1 cellular context compared by ENCODE assay signal in the genomic region with DNA sequence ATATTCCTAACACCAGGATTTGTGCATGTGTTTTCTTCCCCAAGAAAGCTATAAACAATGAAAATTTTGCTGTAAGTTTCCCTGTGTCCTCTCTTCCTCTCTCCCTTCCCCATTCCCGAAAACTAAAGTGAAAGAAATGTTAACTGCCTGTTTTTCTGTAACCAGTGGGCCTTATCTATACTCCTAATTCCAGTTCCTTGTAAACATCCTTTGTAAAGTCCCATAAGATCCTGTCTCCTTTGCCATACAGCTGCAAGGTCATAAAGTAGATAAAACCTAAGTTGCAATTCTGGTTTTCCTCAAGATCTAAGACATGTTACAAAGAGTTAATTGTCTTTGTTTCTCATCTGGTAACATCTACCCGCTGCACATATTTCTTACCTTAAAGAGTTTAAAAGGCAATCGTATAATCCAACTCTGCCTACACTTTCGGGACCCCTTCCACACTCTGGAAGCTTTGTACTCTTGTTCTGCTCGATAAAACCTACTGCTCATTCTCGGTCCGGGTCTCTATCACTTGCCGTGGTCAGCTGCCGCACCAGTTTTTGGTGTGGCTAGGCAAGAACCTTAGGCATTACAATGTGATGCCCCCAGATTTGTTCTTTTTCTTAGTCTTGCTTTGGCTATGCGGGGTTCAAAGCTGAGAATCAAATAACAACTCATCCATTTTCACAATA.
TF ChIP-seq lines count a peak whose summit lies in the region.

No MANE protein-coding gene starts in this region.

TF ChIP-seq in H1, 55 proteins besides CTCF, POLR2A, EP300 and RAD21:
- TF ChIP-seq CBX5 (IDR thresholded peaks at IDR 0.05; ENCODE audit: low read depth, low read length) (no peak), SRF (IDR thresholded peaks at IDR 0.05; ENCODE audit: low read depth, low read length) (no peak), BRCA1 (IDR thresholded peaks at IDR 0.05; ENCODE audit: low read depth, low read length) (no peak)
